ENCODE assay signal across 18 cellular contexts in the genomic region with DNA sequence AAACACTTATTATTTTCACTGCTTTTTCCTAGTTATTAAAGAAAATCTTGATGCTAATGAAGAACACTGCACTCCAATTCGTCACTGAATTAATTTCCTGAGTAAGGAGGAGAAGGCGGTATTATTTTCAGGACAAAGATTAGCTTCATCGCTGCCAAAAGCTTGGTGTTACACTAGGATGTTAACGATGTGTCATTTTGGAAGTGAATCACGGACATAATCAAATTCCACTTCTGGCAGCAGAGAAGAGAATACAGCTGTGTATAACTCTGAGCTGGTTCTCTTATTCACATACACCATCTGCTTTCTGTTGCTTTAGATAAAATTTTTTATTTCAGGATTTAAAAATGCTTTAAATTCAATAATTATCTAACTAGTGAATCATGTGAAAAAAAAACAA.
DNase-seq lines count a peak whose midpoint lies in the region; ATAC-seq and TF ChIP-seq lines count a peak whose summit lies in the region.
"Had no signal": no experiment of that assay in that cellular context is flagged by ENCODE, and none has a peak within 500 bp of the region (broad histone marks: within the 10 kb centered on the region; RNA-seq: fewer than 3 reads in every experiment).

No MANE protein-coding gene starts in this region.

- H3K27ac Mint-ChIP-seq in HFFc6 (no peak overlapping the region; the same call in 1 of the 2 replicates), brain (peak overlapping the region in 4 of 5 experiments; percentile 58 to 89 (median 65)), chondrocyte (ENCODE audit: unreplicated experiment) (no peak overlapping the region)
- H3K27ac Mint-ChIP-seq in natural killer cell treated with Interleukin-12 subunit alpha and Interleukin-12 subunit beta and Interleukin-15 and Interleukin-18, amount 100 ng/mL, for 72 hours, result no peak overlapping the region
- no peak overlapping the region for H3K27ac Mint-ChIP-seq in stimulated activated naive CD8-positive, alpha-beta T cell treated with anti-CD3 and anti-CD28 coated beads, Interleukin-15, amount 100 ng/mL, for 72 hours
- H3K27ac Mint-ChIP-seq: activated CD4-positive, alpha-beta memory T cell treated with anti-CD3 and anti-CD28 coated beads, Interleukin-2, amount 10 ng/mL, durations not matched to agents 7 days and 5 days; activated naive CD8-positive, alpha-beta T cell treated with anti-CD3 and anti-CD28 coated beads, Interleukin-2, amount 50 U/mL, for 24 hours had no signal

- no peak overlapping the region for H3K4me3 Mint-ChIP-seq in HFFc6
- H3K4me3 Mint-ChIP-seq in brain, result no peak overlapping the region
- no peak overlapping the region for H3K4me3 Mint-ChIP-seq in chondrocyte (ENCODE audit: unreplicated experiment)
- H3K4me3 Mint-ChIP-seq in natural killer cell treated with Interleukin-12 subunit alpha and Interleukin-12 subunit beta and Interleukin-15 and Interleukin-18, amount 100 ng/mL, for 72 hours, result no peak overlapping the region
- no peak overlapping the region for H3K4me3 Mint-ChIP-seq in stimulated activated naive CD8-positive, alpha-beta T cell treated with anti-CD3 and anti-CD28 coated beads, Interleukin-15, amount 100 ng/mL, for 72 hours
- H3K4me3 Mint-ChIP-seq: activated CD4-positive, alpha-beta memory T cell treated with anti-CD3 and anti-CD28 coated beads, Interleukin-2, amount 10 ng/mL, durations not matched to agents 7 days and 5 days; activated naive CD8-positive, alpha-beta T cell treated with anti-CD3 and anti-CD28 coated beads, Interleukin-2, amount 50 U/mL, for 24 hours; nephron had no signal

- H3K9me3 Mint-ChIP-seq in HFFc6, result no peaks in the 10 kb centered on the region
- H3K9me3 Mint-ChIP-seq in brain, result peaks cover 2 to 27% (median 6%) of the 10 kb centered on the region in 5 experiments
- H3K9me3 Mint-ChIP-seq in chondrocyte (ENCODE audit: low read depth), result peaks cover 2% of the 10 kb centered on the region
- H3K9me3 Mint-ChIP-seq in natural killer cell treated with Interleukin-12 subunit alpha and Interleukin-12 subunit beta and Interleukin-15 and Interleukin-18, amount 100 ng/mL, for 72 hours, result no peaks in the 10 kb centered on the region
- H3K9me3 Mint-ChIP-seq in stimulated activated naive CD8-positive, alpha-beta T cell treated with anti-CD3 and anti-CD28 coated beads, Interleukin-15, amount 100 ng/mL, for 72 hours, result peaks cover 0 to 6% of the 10 kb centered on the region in 2 donors
- H3K9me3 Mint-ChIP-seq: activated CD4-positive, alpha-beta memory T cell treated with anti-CD3 and anti-CD28 coated beads, Interleukin-2, amount 10 ng/mL, durations not matched to agents 7 days and 5 days; nephron had no signal

- TF ChIP-seq CTCF in HFFc6 (IDR thresholded peaks at IDR 0.05) (no peak), brain (conservative IDR thresholded peaks at IDR 0.05) (no peak), chondrocyte (IDR thresholded peaks at IDR 0.05) (no peak)

- peaks cover 9% of the 10 kb centered on the region; the same call in 1 of the 2 replicates for H3K27me3 Mint-ChIP-seq in HFFc6 (ENCODE audit: insufficient read depth)
- peaks cover 6% of the 10 kb centered on the region for H3K27me3 Mint-ChIP-seq in brain
- H3K27me3 Mint-ChIP-seq in chondrocyte (ENCODE audit: low read depth), result no peaks in the 10 kb centered on the region
- no peaks in the 10 kb centered on the region for H3K27me3 Mint-ChIP-seq in natural killer cell treated with Interleukin-12 subunit alpha and Interleukin-12 subunit beta and Interleukin-15 and Interleukin-18, amount 100 ng/mL, for 72 hours
- H3K27me3 Mint-ChIP-seq in stimulated activated naive CD8-positive, alpha-beta T cell treated with anti-CD3 and anti-CD28 coated beads, Interleukin-15, amount 100 ng/mL, for 72 hours, result no peaks in the 10 kb centered on the region
- H3K27me3 Mint-ChIP-seq: activated CD4-positive, alpha-beta memory T cell treated with anti-CD3 and anti-CD28 coated beads, Interleukin-2, amount 10 ng/mL, durations not matched to agents 7 days and 5 days had no signal

- H3K36me3 Mint-ChIP-seq in HFFc6 (ENCODE audit: low read depth) (no peaks in the 10 kb centered on the region), brain (no peaks in the 10 kb centered on the region), chondrocyte (ENCODE audit: low read depth) (no peaks in the 10 kb centered on the region)
- no peaks in the 10 kb centered on the region for H3K36me3 Mint-ChIP-seq in natural killer cell treated with Interleukin-12 subunit alpha and Interleukin-12 subunit beta and Interleukin-15 and Interleukin-18, amount 100 ng/mL, for 72 hours

- H3K4me1 Mint-ChIP-seq in HFFc6 (ENCODE audit: low read depth) (peaks cover 29% of the 10 kb centered on the region), brain (peaks cover 35% of the 10 kb centered on the region), chondrocyte (ENCODE audit: low read depth) (peaks cover 17% of the 10 kb centered on the region)
- H3K4me1 Mint-ChIP-seq in natural killer cell treated with Interleukin-12 subunit alpha and Interleukin-12 subunit beta and Interleukin-15 and Interleukin-18, amount 100 ng/mL, for 72 hours (ENCODE audit: low read depth in 2 of 2), result no peaks in the 10 kb centered on the region
- no peaks in the 10 kb centered on the region for H3K4me1 Mint-ChIP-seq in stimulated activated naive CD8-positive, alpha-beta T cell treated with anti-CD3 and anti-CD28 coated beads, Interleukin-15, amount 100 ng/mL, for 72 hours
- H3K4me1 Mint-ChIP-seq: activated CD4-positive, alpha-beta memory T cell treated with anti-CD3 and anti-CD28 coated beads, Interleukin-2, amount 10 ng/mL, durations not matched to agents 7 days and 5 days; activated naive CD8-positive, alpha-beta T cell treated with anti-CD3 and anti-CD28 coated beads, Interleukin-2, amount 50 U/mL, for 24 hours had no signal

- DNase-seq in AG08395 (ENCODE audit: low spot score) (peak; percentile 41), HFFc6 (peak; percentile 41), left kidney (ENCODE audit: low read depth, low spot score) (peak; percentile 26), chondrocyte (ENCODE audit: low spot score) (no peak), medulla oblongata (ENCODE audit: extremely low spot score) (no peak)
- DNase-seq in natural killer cell treated with Interleukin-12 subunit alpha and Interleukin-12 subunit beta and Interleukin-15 and Interleukin-18, amount 100 ng/mL, for 72 hours (ENCODE audit: low spot score), result no peak
- no peak for DNase-seq in stimulated activated naive CD8-positive, alpha-beta T cell treated with anti-CD3 and anti-CD28 coated beads, Interleukin-15, amount 100 ng/mL, for 72 hours
- DNase-seq: activated CD4-positive, alpha-beta memory T cell treated with anti-CD3 and anti-CD28 coated beads, Interleukin-2, amount 10 ng/mL, durations not matched to agents 7 days and 5 days; activated naive CD8-positive, alpha-beta T cell treated with anti-CD3 and anti-CD28 coated beads, Interleukin-2, amount 50 U/mL, for 24 hours; cerebellar nuclear complex; GF-D8; NCI-H1048; NCI-H82; RPMI8226; stomach; SW 1271 had no signal

- no peak for ATAC-seq in natural killer cell treated with Interleukin-12 subunit alpha and Interleukin-12 subunit beta and Interleukin-15 and Interleukin-18, amount 100 ng/mL, for 72 hours
- no peak for ATAC-seq in stimulated activated naive CD8-positive, alpha-beta T cell treated with anti-CD3 and anti-CD28 coated beads, Interleukin-15, amount 100 ng/mL, for 72 hours
- ATAC-seq: activated naive CD8-positive, alpha-beta T cell treated with anti-CD3 and anti-CD28 coated beads, Interleukin-2, amount 50 U/mL, for 24 hours had no signal

Comparison
In these comparisons a context has a peak if more than half of its experiments do, and no peak if none do; other contexts are left out.
1. DNase-seq: peak in AG08395 (single experiment), HFFc6 (single experiment) and left kidney (single experiment); none in chondrocyte (single experiment), medulla oblongata (single experiment), natural killer cell treated with Interleukin-12 subunit alpha and Interleukin-12 subunit beta and Interleukin-15 and Interleukin-18, amount 100 ng/mL, for 72 hours (single experiment) and stimulated activated naive CD8-positive, alpha-beta T cell treated with anti-CD3 and anti-CD28 coated beads, Interleukin-15, amount 100 ng/mL, for 72 hours (0 of 2).
2. H3K27ac Mint-ChIP-seq: peak in brain (4 of 5); none in HFFc6 (single experiment), chondrocyte (single experiment), natural killer cell treated with Interleukin-12 subunit alpha and Interleukin-12 subunit beta and Interleukin-15 and Interleukin-18, amount 100 ng/mL, for 72 hours (0 of 2) and stimulated activated naive CD8-positive, alpha-beta T cell treated with anti-CD3 and anti-CD28 coated beads, Interleukin-15, amount 100 ng/mL, for 72 hours (0 of 2).